27 cellular contexts compared by ENCODE assay signal in the genomic region with DNA sequence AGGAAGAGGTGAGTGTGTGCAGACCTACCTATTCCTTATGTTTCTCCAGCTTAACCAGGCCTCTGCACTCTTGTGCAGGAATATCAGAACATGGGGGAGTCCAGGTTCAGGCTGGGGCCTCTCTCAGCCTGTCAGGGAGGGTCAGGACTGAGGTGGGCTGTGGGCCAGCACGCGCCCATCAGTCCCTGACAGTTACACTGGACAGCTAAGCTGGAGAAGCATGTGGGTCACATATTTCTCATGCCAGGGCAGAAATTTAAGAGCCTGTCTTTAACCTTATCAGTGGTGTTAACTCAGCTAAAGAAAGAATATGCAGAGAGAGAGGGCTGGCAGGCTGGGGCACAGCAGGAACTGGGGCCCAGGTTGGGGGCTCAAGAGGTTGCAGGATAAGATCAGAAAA. TPM values are rescaled to one million over a fixed set of nuclear protein-coding genes. Genes with fewer than 3 reads are reported as not detected.
DNase-seq lines count a peak whose midpoint lies in the region; ATAC-seq and TF ChIP-seq lines count a peak whose summit lies in the region.
"Had no signal": no experiment of that assay in that cellular context is flagged by ENCODE, and none has a peak within 500 bp of the region (broad histone marks: within the 10 kb centered on the region; RNA-seq: fewer than 3 reads in every experiment).

No MANE protein-coding gene starts in this region.

- no peak overlapping the region for H3K4me3 Mint-ChIP-seq in natural killer cell treated with Interleukin-12 subunit alpha and Interleukin-12 subunit beta and Interleukin-15 and Interleukin-18, amount 100 ng/mL, for 72 hours
- H3K4me3 Mint-ChIP-seq in activated CD4-positive, alpha-beta T cell treated with anti-CD3 and anti-CD28 coated beads, Interleukin-2, amount 10 ng/mL, durations not matched to agents 24 days and 14 days: no peak overlapping the region
- H3K4me3 Mint-ChIP-seq: activated CD4-positive, alpha-beta memory T cell treated with anti-CD3 and anti-CD28 coated beads for 36 hours; activated naive CD4-positive, alpha-beta T cell treated with anti-CD3 and anti-CD28 coated beads, Interleukin-2, amount 50 U/mL, for 24 hours; activated T-cell treated with anti-CD3 and anti-CD28 coated beads, Interleukin-2, amount 50 U/mL, for 4 hours; CD14-positive monocyte; IgD-negative memory B cell; nephron progenitor cell; stimulated activated naive B cell treated with anti-CD40 and anti-IgM and Interleukin-4, amounts not matched to agents 10 μg/mL and 1 μg/mL and 100 μg/mL, for 72 hours had no signal

- no peak overlapping the region for H3K23ac ChIP-seq in mesenchymal stem cell (ENCODE audit: low read length in 2 of 2)

- in situ Hi-C loops in ACHN (cut with HindIII; ENCODE audit: low pct_ligation_motif_present, low pct_unique_long_range_greater_than_20kb, low sequenced_read_pairs): no loop called here

- H3K9me3 Mint-ChIP-seq in natural killer cell treated with Interleukin-12 subunit alpha and Interleukin-12 subunit beta and Interleukin-15 and Interleukin-18, amount 100 ng/mL, for 72 hours: no peaks in the 10 kb centered on the region
- peaks cover 5% of the 10 kb centered on the region for H3K9me3 Mint-ChIP-seq in activated CD4-positive, alpha-beta T cell treated with anti-CD3 and anti-CD28 coated beads, Interleukin-2, amount 10 ng/mL, durations not matched to agents 24 days and 14 days
- H3K9me3 Mint-ChIP-seq: activated CD4-positive, alpha-beta memory T cell treated with anti-CD3 and anti-CD28 coated beads for 36 hours; activated naive CD4-positive, alpha-beta T cell treated with anti-CD3 and anti-CD28 coated beads, Interleukin-2, amount 50 U/mL, for 24 hours; activated T-cell treated with anti-CD3 and anti-CD28 coated beads, Interleukin-2, amount 50 U/mL, for 4 hours; IgD-negative memory B cell had no signal

- no peak overlapping the region for H3K9ac ChIP-seq in mesenchymal stem cell (ENCODE audit: low read length)

- H2BK5ac ChIP-seq in mesenchymal stem cell (ENCODE audit: low read depth, low read length, poor library complexity, severe bottlenecking): no peak overlapping the region

- no peak for ATAC-seq in natural killer cell treated with Interleukin-12 subunit alpha and Interleukin-12 subunit beta and Interleukin-15 and Interleukin-18, amount 100 ng/mL, for 72 hours
- ATAC-seq: activated T-cell treated with anti-CD3 and anti-CD28 coated beads, Interleukin-2, amount 50 U/mL, for 4 hours; stimulated activated naive B cell treated with anti-CD40 and anti-IgM and Interleukin-4, amounts not matched to agents 10 μg/mL and 1 μg/mL and 100 μg/mL, for 72 hours had no signal

- H4K91ac ChIP-seq in mesenchymal stem cell (ENCODE audit: low read length): peak overlapping the region; percentile 2

- H3K4me3 ChIP-seq in fibroblast of villous mesenchyme (ENCODE audit: low read depth, low read length) (no peak overlapping the region), mesenchymal stem cell (ENCODE audit: insufficient read depth in 1 of 2, low read depth in 1 of 2, low read length in 2 of 2) (no peak overlapping the region)
- H3K4me3 ChIP-seq: gastroesophageal sphincter, upper lobe of right lung had no signal

- H3K36me3 ChIP-seq in mesenchymal stem cell (ENCODE audit: control insufficient read depth in 1 of 2, insufficient read depth in 2 of 2, low read depth in 1 of 2, low read length in 2 of 2): no peaks in the 10 kb centered on the region
- H3K36me3 ChIP-seq: gastroesophageal sphincter, upper lobe of right lung had no signal

- no peak overlapping the region for H2AFZ ChIP-seq in mesenchymal stem cell (ENCODE audit: low read depth, low read length)

- H2BK15ac ChIP-seq in mesenchymal stem cell (ENCODE audit: low read depth, poor library complexity, severe bottlenecking): peak overlapping the region; percentile 75

- H3K36me3 Mint-ChIP-seq in natural killer cell treated with Interleukin-12 subunit alpha and Interleukin-12 subunit beta and Interleukin-15 and Interleukin-18, amount 100 ng/mL, for 72 hours: no peaks in the 10 kb centered on the region
- H3K36me3 Mint-ChIP-seq in activated CD4-positive, alpha-beta T cell treated with anti-CD3 and anti-CD28 coated beads, Interleukin-2, amount 10 ng/mL, durations not matched to agents 24 days and 14 days (ENCODE audit: low read depth): no peaks in the 10 kb centered on the region
- H3K36me3 Mint-ChIP-seq: activated CD4-positive, alpha-beta memory T cell treated with anti-CD3 and anti-CD28 coated beads for 36 hours; activated naive CD4-positive, alpha-beta T cell treated with anti-CD3 and anti-CD28 coated beads, Interleukin-2, amount 50 U/mL, for 24 hours; CD14-positive monocyte; IgD-negative memory B cell had no signal

- no peaks in the 10 kb centered on the region for H3K79me1 ChIP-seq in mesenchymal stem cell (replicated peaks; ENCODE audit: low read length, poor library complexity, severe bottlenecking)

- peaks cover 16% of the 10 kb centered on the region for H3K4me1 ChIP-seq in mesenchymal stem cell (ENCODE audit: control insufficient read depth, insufficient read depth, low read depth, low read length)
- H3K4me1 ChIP-seq: gastroesophageal sphincter, upper lobe of right lung had no signal

- H2BK120ac ChIP-seq in mesenchymal stem cell (ENCODE audit: low read depth, low read length): no peak overlapping the region

- no peak overlapping the region for H3K27ac Mint-ChIP-seq in natural killer cell treated with Interleukin-12 subunit alpha and Interleukin-12 subunit beta and Interleukin-15 and Interleukin-18, amount 100 ng/mL, for 72 hours
- H3K27ac Mint-ChIP-seq in activated CD4-positive, alpha-beta T cell treated with anti-CD3 and anti-CD28 coated beads, Interleukin-2, amount 10 ng/mL, durations not matched to agents 24 days and 14 days: no peak overlapping the region
- H3K27ac Mint-ChIP-seq: activated CD4-positive, alpha-beta memory T cell treated with anti-CD3 and anti-CD28 coated beads for 36 hours; activated naive CD4-positive, alpha-beta T cell treated with anti-CD3 and anti-CD28 coated beads, Interleukin-2, amount 50 U/mL, for 24 hours; nephron progenitor cell; stimulated activated naive B cell treated with anti-CD40 and anti-IgM and Interleukin-4, amounts not matched to agents 10 μg/mL and 1 μg/mL and 100 μg/mL, for 72 hours had no signal

- H3K4me1 Mint-ChIP-seq in natural killer cell treated with Interleukin-12 subunit alpha and Interleukin-12 subunit beta and Interleukin-15 and Interleukin-18, amount 100 ng/mL, for 72 hours (ENCODE audit: low read depth in 2 of 2): no peaks in the 10 kb centered on the region
- H3K4me1 Mint-ChIP-seq in activated CD4-positive, alpha-beta T cell treated with anti-CD3 and anti-CD28 coated beads, Interleukin-2, amount 10 ng/mL, durations not matched to agents 24 days and 14 days: no peaks in the 10 kb centered on the region
- H3K4me1 Mint-ChIP-seq: activated naive CD4-positive, alpha-beta T cell treated with anti-CD3 and anti-CD28 coated beads, Interleukin-2, amount 50 U/mL, for 24 hours; CD14-positive monocyte; stimulated activated naive B cell treated with anti-CD40 and anti-IgM and Interleukin-4, amounts not matched to agents 10 μg/mL and 1 μg/mL and 100 μg/mL, for 72 hours had no signal

- no peak overlapping the region for H3K14ac ChIP-seq in mesenchymal stem cell (ENCODE audit: low read length in 2 of 2)

- no peak overlapping the region for H3K18ac ChIP-seq in mesenchymal stem cell (ENCODE audit: low read depth in 1 of 2, low read length in 2 of 2)

- peaks cover 0 to 2% of the 10 kb centered on the region in 2 donors for H3K27me3 Mint-ChIP-seq in natural killer cell treated with Interleukin-12 subunit alpha and Interleukin-12 subunit beta and Interleukin-15 and Interleukin-18, amount 100 ng/mL, for 72 hours
- peaks cover 8% of the 10 kb centered on the region for H3K27me3 Mint-ChIP-seq in activated CD4-positive, alpha-beta T cell treated with anti-CD3 and anti-CD28 coated beads, Interleukin-2, amount 10 ng/mL, durations not matched to agents 24 days and 14 days
- H3K27me3 Mint-ChIP-seq: activated CD4-positive, alpha-beta memory T cell treated with anti-CD3 and anti-CD28 coated beads for 36 hours; activated naive CD4-positive, alpha-beta T cell treated with anti-CD3 and anti-CD28 coated beads, Interleukin-2, amount 50 U/mL, for 24 hours; IgD-negative memory B cell; stimulated activated naive B cell treated with anti-CD40 and anti-IgM and Interleukin-4, amounts not matched to agents 10 μg/mL and 1 μg/mL and 100 μg/mL, for 72 hours had no signal

- H3K9me3 ChIP-seq in mesenchymal stem cell (ENCODE audit: control insufficient read depth, low read length): peaks cover 8% of the 10 kb centered on the region
- H3K9me3 ChIP-seq: gastroesophageal sphincter, upper lobe of right lung had no signal

- no peak overlapping the region for H3K4ac ChIP-seq in mesenchymal stem cell (ENCODE audit: low read depth in 1 of 2, low read length in 2 of 2)

- H4K8ac ChIP-seq in mesenchymal stem cell (ENCODE audit: low read length): no peak overlapping the region

- intact Hi-C loops in activated CD4-positive, alpha-beta T cell treated with anti-CD3 and anti-CD28 coated beads, Interleukin-2, amount 10 ng/mL, durations not matched to agents 24 days and 14 days (cut with micrococcal nuclease): no loop called here

- 74% methylated on average over 2 of the region's 2 CpGs for WGBS in mesenchymal stem cell

- H2BK12ac ChIP-seq in mesenchymal stem cell (ENCODE audit: low read length in 2 of 2): peak overlapping the region in 1 of 2 experiments; percentile 25

- peaks cover 0 to 3% of the 10 kb centered on the region in 2 experiments for H3K27me3 ChIP-seq in mesenchymal stem cell (ENCODE audit: control insufficient read depth in 1 of 2, insufficient read depth in 1 of 2, low read length in 2 of 2)
- H3K27me3 ChIP-seq: gastroesophageal sphincter, upper lobe of right lung had no signal

- TF ChIP-seq CTCF in fibroblast of villous mesenchyme (IDR thresholded peaks at IDR 0.05; ENCODE audit: insufficient read depth, low read depth, low read length): no peak

- peak; percentile 29 for DNase-seq in ACHN
- DNase-seq in NCI-H226: peak; percentile 95
- DNase-seq in fibroblast of villous mesenchyme (ENCODE audit: low read depth): peak; percentile 63
- peak; percentile 20 for DNase-seq in mesenchymal stem cell
- DNase-seq in HT-29 (ENCODE audit: low spot score): no peak
- DNase-seq in natural killer cell treated with Interleukin-12 subunit alpha and Interleukin-12 subunit beta and Interleukin-15 and Interleukin-18, amount 100 ng/mL, for 72 hours (ENCODE audit: low spot score): no peak
- no peak for DNase-seq in GM19240 (ENCODE audit: insufficient read length, low spot score)
- DNase-seq in activated CD4-positive, alpha-beta T cell treated with anti-CD3 and anti-CD28 coated beads, Interleukin-2, amount 10 ng/mL, durations not matched to agents 24 days and 14 days: no peak
- DNase-seq: activated CD4-positive, alpha-beta memory T cell treated with anti-CD3 and anti-CD28 coated beads for 36 hours; activated T-cell treated with anti-CD3 and anti-CD28 coated beads, Interleukin-2, amount 50 U/mL, for 4 hours; DMS 273 treated with DMSO at 0.1 percent for 48 hours; GOT3; NCI-H2029 treated with DMSO at 0.1 percent for 48 hours; nephron progenitor cell; stimulated activated naive B cell treated with anti-CD40 and anti-IgM and Interleukin-4, amounts not matched to agents 10 μg/mL and 1 μg/mL and 100 μg/mL, for 72 hours; T-helper 1 cell; upper lobe of right lung had no signal

- no peak overlapping the region for H3K27ac ChIP-seq in mesenchymal stem cell (ENCODE audit: low read length, poor library complexity, severe bottlenecking)
- H3K27ac ChIP-seq: epithelial cell of prostate, gastroesophageal sphincter, RWPE1, upper lobe of right lung had no signal

- peak overlapping the region; percentile 83 for H2AK5ac ChIP-seq in mesenchymal stem cell (ENCODE audit: low read length, severe bottlenecking)

- peak overlapping the region; percentile 8 for H3K4me2 ChIP-seq in mesenchymal stem cell (ENCODE audit: low read length, poor library complexity, severe bottlenecking)

RNA-seq across cellular contexts. Expression of gene POLD2, which starts 8.7 kb away (rescaled TPM):
- 95.7 and 101 TPM in 2 replicates for total RNA-seq in fibroblast of villous mesenchyme
- polyA plus RNA-seq in mesenchymal stem cell (2013, experiment 1 of 2): 59.3 TPM
- 56.2 TPM for polyA plus RNA-seq in mesenchymal stem cell (2013, experiment 2 of 2)
- total RNA-seq in HT-29 (2014; rRNA removed; shearing (Covaris generic)): 258 and 277 TPM in 2 replicates
- 100 to 1,000 TPM; 101 to 229 TPM for total RNA-seq in natural killer cell treated with Interleukin-12 subunit alpha and Interleukin-12 subunit beta and Interleukin-15 and Interleukin-18, amount 100 ng/mL, for 72 hours
- total RNA-seq in activated CD4-positive, alpha-beta T cell treated with anti-CD3 and anti-CD28 coated beads, Interleukin-2, amount 10 ng/mL, durations not matched to agents 24 days and 14 days: 259 and 286 TPM in 2 replicates

RNA-seq across cellular contexts. Expression of gene MYL7, which starts 9.1 kb away (rescaled TPM):
- 0.43 TPM in 1 of 2 replicates, not detected in the other for total RNA-seq in fibroblast of villous mesenchyme
- not detected for polyA plus RNA-seq in mesenchymal stem cell (2013, experiment 1 of 2)
- polyA plus RNA-seq in mesenchymal stem cell (2013, experiment 2 of 2): not detected
- total RNA-seq in HT-29 (2014; rRNA removed; shearing (Covaris generic)): not detected in 2 replicates
- not detected for total RNA-seq in natural killer cell treated with Interleukin-12 subunit alpha and Interleukin-12 subunit beta and Interleukin-15 and Interleukin-18, amount 100 ng/mL, for 72 hours
- total RNA-seq in activated CD4-positive, alpha-beta T cell treated with anti-CD3 and anti-CD28 coated beads, Interleukin-2, amount 10 ng/mL, durations not matched to agents 24 days and 14 days: not detected in 2 replicates
- total RNA-seq: A673; activated CD4-positive, alpha-beta memory T cell treated with anti-CD3 and anti-CD28 coated beads for 36 hours; dermis microvascular lymphatic vessel endothelial cell; gastroesophageal sphincter; lung microvascular endothelial cell; NCI-H460 had no signal
- polyA plus RNA-seq: CD14-positive monocyte, IgD-negative memory B cell had no signal

RNA-seq across cellular contexts. Expression of gene AEBP1, which starts 27.9 kb away (rescaled TPM):
- total RNA-seq in fibroblast of villous mesenchyme: 148 and 159 TPM in 2 replicates
- 95.5 TPM for polyA plus RNA-seq in mesenchymal stem cell (2013, experiment 1 of 2)
- 88.2 TPM for polyA plus RNA-seq in mesenchymal stem cell (2013, experiment 2 of 2)
- not detected in 2 replicates for total RNA-seq in HT-29 (2014; rRNA removed; shearing (Covaris generic))
- total RNA-seq in natural killer cell treated with Interleukin-12 subunit alpha and Interleukin-12 subunit beta and Interleukin-15 and Interleukin-18, amount 100 ng/mL, for 72 hours: 1 to 10 TPM; 1.0 to 2.4 TPM
- 21.6 and 22.2 TPM in 2 replicates for total RNA-seq in activated CD4-positive, alpha-beta T cell treated with anti-CD3 and anti-CD28 coated beads, Interleukin-2, amount 10 ng/mL, durations not matched to agents 24 days and 14 days
- total RNA-seq: NCI-H460 had no signal
- polyA plus RNA-seq: CD14-positive monocyte had no signal

RNA-seq across cellular contexts. Expression of gene POLM, which starts 49.7 kb away (rescaled TPM):
- 13.8 and 19.0 TPM in 2 replicates for total RNA-seq in fibroblast of villous mesenchyme
- polyA plus RNA-seq in mesenchymal stem cell (2013, experiment 1 of 2): 6.5 TPM
- polyA plus RNA-seq in mesenchymal stem cell (2013, experiment 2 of 2): 5.7 TPM
- 20.0 and 22.9 TPM in 2 replicates for total RNA-seq in HT-29 (2014; rRNA removed; shearing (Covaris generic))
- total RNA-seq in natural killer cell treated with Interleukin-12 subunit alpha and Interleukin-12 subunit beta and Interleukin-15 and Interleukin-18, amount 100 ng/mL, for 72 hours: 10 to 100 TPM; 25.9 to 66.9 TPM
- 39.3 and 41.9 TPM in 2 replicates for total RNA-seq in activated CD4-positive, alpha-beta T cell treated with anti-CD3 and anti-CD28 coated beads, Interleukin-2, amount 10 ng/mL, durations not matched to agents 24 days and 14 days

RNA-seq across cellular contexts. Expression of gene GCK, which starts 57.2 kb away (rescaled TPM):
- 0.43 and 0.64 TPM in 2 replicates for total RNA-seq in fibroblast of villous mesenchyme
- polyA plus RNA-seq in mesenchymal stem cell (2013, experiment 1 of 2): 0.06 TPM
- polyA plus RNA-seq in mesenchymal stem cell (2013, experiment 2 of 2): 0.10 TPM
- not detected in 2 replicates for total RNA-seq in HT-29 (2014; rRNA removed; shearing (Covaris generic))
- under 1 TPM in 1 of 2 donors, not detected in 1; 0.24 TPM for total RNA-seq in natural killer cell treated with Interleukin-12 subunit alpha and Interleukin-12 subunit beta and Interleukin-15 and Interleukin-18, amount 100 ng/mL, for 72 hours
- total RNA-seq in activated CD4-positive, alpha-beta T cell treated with anti-CD3 and anti-CD28 coated beads, Interleukin-2, amount 10 ng/mL, durations not matched to agents 24 days and 14 days: 1.7 and 2.0 TPM in 2 replicates
- total RNA-seq: A673, NCI-H460 had no signal
- polyA plus RNA-seq: CD14-positive monocyte had no signal

Comparison
In these comparisons a context has a peak if more than half of its experiments do, and no peak if none do; other contexts are left out.
1. DNase-seq: peak in ACHN (single experiment), NCI-H226 (single experiment), fibroblast of villous mesenchyme (single experiment) and mesenchymal stem cell (single experiment); none in HT-29 (single experiment), natural killer cell treated with Interleukin-12 subunit alpha and Interleukin-12 subunit beta and Interleukin-15 and Interleukin-18, amount 100 ng/mL, for 72 hours (single experiment), GM19240 (single experiment) and activated CD4-positive, alpha-beta T cell treated with anti-CD3 and anti-CD28 coated beads, Interleukin-2, amount 10 ng/mL, durations not matched to agents 24 days and 14 days (single experiment).